17 cellular contexts compared by ENCODE assay signal in genomic region chr17:76824103-76824502, GRCh38. TPM values are rescaled to one million over a fixed set of nuclear protein-coding genes. Genes with fewer than 3 reads are reported as not detected.
DNase-seq lines count a peak whose midpoint lies in the region; ATAC-seq, FAIRE-seq and TF ChIP-seq lines count a peak whose summit lies in the region.
"Had no signal": no experiment of that assay in that cellular context is flagged by ENCODE, and none has a peak within 500 bp of the region (broad histone marks: within the 10 kb centered on the region; RNA-seq: fewer than 3 reads in every experiment).

No MANE protein-coding gene starts in this region.

- no peaks in the 10 kb centered on the region for H3K79me2 ChIP-seq in GM12878 (ENCODE audit: control insufficient read depth, insufficient read depth, low read length)
- no peaks in the 10 kb centered on the region for H3K79me2 ChIP-seq in hepatocyte

- no peak overlapping the region for H3K9ac ChIP-seq in GM12878 (ENCODE audit: control insufficient read depth, insufficient read depth, low read length)

- BruUV-seq in GM12878 (replicated peaks; lab: Mats Ljungman, UMichigan), result no TSS peak

- TF ChIP-seq POLR2A in GM12878 (IDR thresholded peaks at IDR 0.05; ENCODE audit: low read depth, low read length), result no peak

- intact Hi-C loops in GM12878 (cut with micrococcal nuclease; ENCODE audit: unreplicated experiment), result no loop called here
- intact Hi-C loops in CD8-positive, alpha-beta T cell (cut with DNase I, micrococcal nuclease), result no loop called here

- H4K20me1 ChIP-seq in GM12878 (ENCODE audit: control insufficient read depth, insufficient read depth), result no peaks in the 10 kb centered on the region
- H4K20me1 ChIP-seq in hepatocyte (ENCODE audit: insufficient read depth, poor library complexity, severe bottlenecking), result no peaks in the 10 kb centered on the region

- H3K27me3 Mint-ChIP-seq in CD8-positive, alpha-beta T cell (ENCODE audit: low read depth), result no peaks in the 10 kb centered on the region

- no peaks in the 10 kb centered on the region for H3K36me3 ChIP-seq in GM12878 (ENCODE audit: control insufficient read depth in 2 of 2, insufficient read depth in 2 of 2, low read length in 1 of 2)
- H3K36me3 ChIP-seq in hepatocyte (replicated peaks; ENCODE audit: insufficient read depth, low read depth), result no peaks in the 10 kb centered on the region
- H3K36me3 ChIP-seq in CD8-positive, alpha-beta T cell (ENCODE audit: insufficient read depth, low read length), result no peaks in the 10 kb centered on the region
- H3K36me3 ChIP-seq: Peyer's patch had no signal

- POLR2A ChIA-PET in GM12878 (lab: Charles Lee), result no interaction called here
- POLR2A ChIA-PET in CD8-positive, alpha-beta T cell (lab: Charles Lee), result no interaction called here

- no peaks in the 10 kb centered on the region for H3K9me3 Mint-ChIP-seq in CD8-positive, alpha-beta T cell

- no peaks in the 10 kb centered on the region; a peak in 2 of 4 replicates for H3K27me3 ChIP-seq in GM12878 (replicated peaks in 1 of 2; ENCODE audit: control insufficient read depth in 2 of 2, insufficient read depth in 2 of 2, low read length in 1 of 2)
- H3K27me3 ChIP-seq in hepatocyte, result no peaks in the 10 kb centered on the region
- H3K27me3 ChIP-seq in CD8-positive, alpha-beta T cell (ENCODE audit: insufficient read depth, low read length), result no peaks in the 10 kb centered on the region
- H3K27me3 ChIP-seq: Peyer's patch had no signal

- no peak for TF ChIP-seq EP300 in GM12878 (IDR thresholded peaks at IDR 0.05; ENCODE audit: borderline replicate concordance in 1 of 2, control insufficient read depth in 1 of 2, low read depth in 2 of 2, low read length in 2 of 2)

- no peak overlapping the region for H3K4me3 Mint-ChIP-seq in CD8-positive, alpha-beta T cell
- H3K4me3 Mint-ChIP-seq: CD4-positive, CD25-positive, alpha-beta regulatory T cell had no signal

- ATAC-seq in HG03108 (IDR thresholded peaks at IDR 0.05; ENCODE audit: unreplicated experiment) (peak; percentile 69), GM12878 (peak; percentile 94)
- no peak for ATAC-seq in CD8-positive, alpha-beta T cell
- ATAC-seq: HCT116 had no signal

- H3K9me2 ChIP-seq in hepatocyte (replicated peaks; ENCODE audit: insufficient read depth), result no peaks in the 10 kb centered on the region

- SMC1A ChIA-PET in GM12878 (lab: Charles Lee; ENCODE audit: uncharacterized antibody, unreplicated experiment), result interaction anchor here (0.9 to 1.8 kb wide), 2 partner anchors 15 to 89 kb away, joined by 3 to 6 read pairs; no protein-coding TSS in a partner anchor

- H3K4me3 ChIP-seq in GM12878, result no peak overlapping the region
- no peak overlapping the region for H3K4me3 ChIP-seq in hepatocyte
- H3K4me3 ChIP-seq in CD8-positive, alpha-beta T cell (ENCODE audit: low read depth, low read length), result no peak overlapping the region
- H3K4me3 ChIP-seq: Peyer's patch had no signal

- H2AFZ ChIP-seq in GM12878 (ENCODE audit: control insufficient read depth, low read depth, low read length), result no peak overlapping the region
- H2AFZ ChIP-seq in hepatocyte, result no peak overlapping the region

- H3K9me3 ChIP-seq in GM12878 (replicated peaks; ENCODE audit: control insufficient read depth, insufficient read depth, low read length), result no peaks in the 10 kb centered on the region
- no peaks in the 10 kb centered on the region for H3K9me3 ChIP-seq in hepatocyte (ENCODE audit: low read depth)
- H3K9me3 ChIP-seq in CD8-positive, alpha-beta T cell (ENCODE audit: low read length), result no peaks in the 10 kb centered on the region
- H3K9me3 ChIP-seq: Peyer's patch had no signal

- no peak overlapping the region for H3K27ac Mint-ChIP-seq in CD8-positive, alpha-beta T cell

- TF ChIP-seq RAD21 in GM12878 (IDR thresholded peaks at IDR 0.05; ENCODE audit: insufficient read depth, low read depth, low read length), result no peak

- in situ Hi-C loops in GM12878 (cut with MboI), result no loop called here

- CTCF ChIA-PET in GM12878 (lab: Yijun Ruan, JAX), result interaction anchor here (0.8 to 2.1 kb wide), 3 partner anchors 9 to 81 kb away, joined by 3 to 5 read pairs (median 3); no protein-coding TSS in a partner anchor
- CTCF ChIA-PET in CD8-positive, alpha-beta T cell (lab: Charles Lee), result interaction anchor here (0.9 kb wide), 1 partner anchor 243 kb away, joined by 4 read pairs; no protein-coding TSS in a partner anchor

- H3K36me3 Mint-ChIP-seq in CD8-positive, alpha-beta T cell, result no peaks in the 10 kb centered on the region
- H3K36me3 Mint-ChIP-seq: CD4-positive, CD25-positive, alpha-beta regulatory T cell had no signal

- TF ChIP-seq CTCF in GM10266 (IDR thresholded peaks at IDR 0.05; ENCODE audit: control insufficient read depth, insufficient read depth, low read depth, missing control alignments) (no peak), GM12878 (IDR thresholded peaks at IDR 0.05 in 2 of 3, conservative IDR thresholded peaks at IDR 0.05 in 1 of 3; ENCODE audit: control insufficient read depth in 2 of 3, extremely low read depth in 1 of 3, insufficient read depth in 1 of 3, low read depth in 3 of 3, low read length in 3 of 3) (no peak), hepatocyte (IDR thresholded peaks at IDR 0.05; ENCODE audit: poor library complexity) (no peak)
- TF ChIP-seq CTCF in CD8-positive, alpha-beta T cell (IDR thresholded peaks at IDR 0.05), result no peak

- H3K4me1 ChIP-seq in GM12878 (ENCODE audit: control insufficient read depth, insufficient read depth, low read length), result no peaks in the 10 kb centered on the region
- H3K4me1 ChIP-seq in hepatocyte (ENCODE audit: insufficient read depth), result no peaks in the 10 kb centered on the region
- H3K4me1 ChIP-seq in CD8-positive, alpha-beta T cell (ENCODE audit: insufficient read depth, low read length), result no peaks in the 10 kb centered on the region
- H3K4me1 ChIP-seq: Peyer's patch had no signal

- no peak for FAIRE-seq in GM12878 (lab: Jason Lieb, UNC)
- FAIRE-seq: G401.6 had no signal

- peak; percentile 50 for DNase-seq in GM10266 (ENCODE audit: extremely low spot score)
- no peak for DNase-seq in GM12878 (ENCODE audit: low read depth, low spot score)
- DNase-seq in retina, result peak; percentile 30
- no peak for DNase-seq in hepatocyte (ENCODE audit: low spot score)
- no peak for DNase-seq in CD8-positive, alpha-beta T cell
- no peak for DNase-seq in NCI-H2107 treated with DMSO at 0.1 percent for 48 hours (lab: John Stamatoyannopoulos, UW; ENCODE audit: unreplicated experiment)
- DNase-seq in EL, result no peak
- DNase-seq: CD4-positive, CD25-positive, alpha-beta regulatory T cell; DMS79; MM.1S; NCI-H1105; NCI-H1694 treated with DMSO at 0.1 percent for 48 hours; Peyer's patch; SIG-M5 had no signal

- H3K4me1 Mint-ChIP-seq in CD8-positive, alpha-beta T cell (ENCODE audit: low read depth), result peaks cover 5% of the 10 kb centered on the region
- H3K4me1 Mint-ChIP-seq: CD4-positive, CD25-positive, alpha-beta regulatory T cell had no signal

- RAD21 ChIA-PET in GM12878 (lab: Charles Lee; ENCODE audit: unreplicated experiment), result interaction anchor here (0.6 kb wide), 1 partner anchor 75 kb away, joined by 4 read pairs; no protein-coding TSS in a partner anchor

- 19% methylated on average over 12 of the region's 12 CpGs for WGBS in GM12878 (ENCODE audit: insufficient coverage, insufficient replicate concordance, low lambda C conversion rate, missing lambda C conversion rate)
- 89% methylated on average over 12 of the region's 12 CpGs for WGBS in hepatocyte (ENCODE audit: low lambda C conversion rate, missing lambda C conversion rate)

- no peak overlapping the region for H3K27ac ChIP-seq in GM12878 (ENCODE audit: control insufficient read depth, insufficient read depth)
- no peak overlapping the region for H3K27ac ChIP-seq in hepatocyte
- H3K27ac ChIP-seq in CD8-positive, alpha-beta T cell (ENCODE audit: low read depth, low read length), result no peak overlapping the region
- H3K27ac ChIP-seq: Peyer's patch had no signal

- H3K4me2 ChIP-seq in GM12878 (ENCODE audit: control insufficient read depth, insufficient read depth) (no peak overlapping the region), hepatocyte (no peak overlapping the region)

TF ChIP-seq in GM12878, 131 proteins besides CTCF, POLR2A, EP300 and RAD21 (continues in another document):
- TF ChIP-seq JUND (IDR thresholded peaks at IDR 0.05; ENCODE audit: low read depth, low read length) (peak; percentile 50; the same call in 1 of the 2 replicates), SKIL (IDR thresholded peaks at IDR 0.05; ENCODE audit: low read depth, poor library complexity, severe bottlenecking) (peak; percentile 68), RUNX3 (IDR thresholded peaks at IDR 0.05; ENCODE audit: low read length) (peak; percentile 71)

RNA-seq across cellular contexts. Expression of gene MGAT5B, which starts 44.1 kb away (rescaled TPM):
- total RNA-seq in GM12878 (2013; cell fraction: nucleolus; rRNA removed), result not detected in 2 replicates
- not detected in 2 replicates for total RNA-seq in GM12878 (2014; rRNA removed)
- not detected in 2 replicates for total RNA-seq in GM12878 (2014; rRNA removed; fragmentation: Illumina TruSeq; extraction: Trizol)
- total RNA-seq in GM12878 (2021), result 0.13 TPM in 1 of 2 replicates, not detected in the other
- polyA plus RNA-seq in GM12878 (2011; ENCODE audit: low read depth), result not detected
- polyA plus RNA-seq in GM12878 (2011; rRNA removed), result not detected in 2 replicates
- polyA plus RNA-seq in GM12878 (2011; cell fraction: cytosol; rRNA removed), result not detected in 2 replicates
- polyA plus RNA-seq in GM12878 (2011; cell fraction: nucleus; rRNA removed), result not detected in 2 replicates
- polyA plus RNA-seq in GM12878 (2012), result not detected in 2 replicates
- polyA plus RNA-seq in GM12878 (2014; fragmentation: Illumina TruSeq; extraction: Trizol), result not detected in 2 replicates
- polyA plus RNA-seq in GM12878 (2014; fragmentation: Nextera tagmentation; extraction: Ambion mirVana), result not detected
- polyA plus RNA-seq in GM12878 (2014; rRNA removed), result not detected in 2 replicates
- not detected for polyA plus RNA-seq in GM12878 (2016; fragmentation: Nextera tagmentation; extraction: Ambion mirVana)
- polyA minus RNA-seq in GM12878 (2011; rRNA and poly(A)+ RNA removed), result not detected in 2 replicates
- polyA minus RNA-seq in GM12878 (2011; cell fraction: cytosol; rRNA and poly(A)+ RNA removed), result not detected in 2 replicates
- not detected in 2 replicates for polyA minus RNA-seq in GM12878 (2011; cell fraction: nucleus; rRNA and poly(A)+ RNA removed)
- 0.60 and 1.1 TPM in 2 replicates for total RNA-seq in hepatocyte
- 0.89 TPM in 1 of 2 replicates, not detected in the other for polyA plus RNA-seq in hepatocyte
- total RNA-seq in CD8-positive, alpha-beta T cell, result under 1 TPM; 0.24 to 0.36 TPM
- total RNA-seq: CD4-positive, CD25-positive, alpha-beta regulatory T cell had no signal
- polyA plus RNA-seq: CD4-positive, CD25-positive, alpha-beta regulatory T cell had no signal

Comparison
In these comparisons a context has a peak if more than half of its experiments do, and no peak if none do; other contexts are left out.
1. DNase-seq: peak in GM10266 (single experiment) and retina (single experiment); none in GM12878 (single experiment), hepatocyte (single experiment), CD8-positive, alpha-beta T cell (0 of 7), NCI-H2107 treated with DMSO at 0.1 percent for 48 hours (single experiment) and EL (single experiment).